ENCODE assay signal across 18 cellular contexts in genomic region chr19:43725468-43725867, GRCh38. TPM values are rescaled to one million over a fixed set of nuclear protein-coding genes. Genes with fewer than 3 reads are reported as not detected.
A peak's percentile ranks its signal among the peaks of the same experiment; 100 is the strongest.
DNase-seq lines count a peak whose midpoint lies in the region; ATAC-seq and TF ChIP-seq lines count a peak whose summit lies in the region.
"Had no signal": no experiment of that assay in that cellular context is flagged by ENCODE, and none has a peak within 500 bp of the region (broad histone marks: within the 10 kb centered on the region; RNA-seq: fewer than 3 reads in every experiment).

No MANE protein-coding gene starts in this region.

- no peaks in the 10 kb centered on the region for H3K27me3 Mint-ChIP-seq in activated CD4-positive, alpha-beta T cell treated with anti-CD3 and anti-CD28 coated beads for 36 hours
- H3K27me3 Mint-ChIP-seq in mesothelial cell of epicardium (ENCODE audit: low read depth): no peaks in the 10 kb centered on the region

- POLR2A ChIA-PET in activated CD4-positive, alpha-beta T cell treated with anti-CD3 and anti-CD28 coated beads for 36 hours (lab: Charles Lee): interaction anchor here (0.5 kb wide), 1 partner anchor 197 kb away, joined by 3 read pairs; no protein-coding TSS in a partner anchor

- no peak overlapping the region for H3K4me3 Mint-ChIP-seq in activated CD4-positive, alpha-beta T cell treated with anti-CD3 and anti-CD28 coated beads for 36 hours
- H3K4me3 Mint-ChIP-seq in mesothelial cell of epicardium: no peak overlapping the region

- ATAC-seq in GM18861 (IDR thresholded peaks at IDR 0.05; ENCODE audit: unreplicated experiment): peak; percentile 45
- ATAC-seq in activated CD4-positive, alpha-beta T cell treated with anti-CD3 and anti-CD28 coated beads for 36 hours: no peak
- no peak for ATAC-seq in activated CD4-positive, CD25-positive, alpha-beta regulatory T cell treated with anti-CD3 and anti-CD28 coated beads, Interleukin-2, amount 50 U/mL, for 24 hours

- H3K9me3 ChIP-seq in BLaER1: no peaks in the 10 kb centered on the region
- H3K9me3 ChIP-seq: suprapubic skin had no signal

- H3K4me1 Mint-ChIP-seq in activated CD4-positive, alpha-beta T cell treated with anti-CD3 and anti-CD28 coated beads for 36 hours: peaks cover 8% of the 10 kb centered on the region
- no peaks in the 10 kb centered on the region for H3K4me1 Mint-ChIP-seq in mesothelial cell of epicardium

- CTCF ChIA-PET in activated CD4-positive, alpha-beta T cell treated with anti-CD3 and anti-CD28 coated beads for 36 hours (lab: Charles Lee): interaction anchor here (0.7 to 1.2 kb wide), 5 partner anchors 10 to 314 kb away, joined by 3 read pairs; no protein-coding TSS in a partner anchor

- H3K27ac ChIP-seq in BLaER1: 0 out of 2 replicates have a peak overlapping the region, but pooled peaks have one; percentile 7
- H3K27ac ChIP-seq: PC-9, suprapubic skin had no signal

- no peaks in the 10 kb centered on the region for H4K20me1 ChIP-seq in BLaER1

- peaks cover 13% of the 10 kb centered on the region for H3K4me1 ChIP-seq in BLaER1
- H3K4me1 ChIP-seq: suprapubic skin had no signal

- no peak overlapping the region for H3K9ac ChIP-seq in BLaER1

- H3K27ac Mint-ChIP-seq in activated CD4-positive, alpha-beta T cell treated with anti-CD3 and anti-CD28 coated beads for 36 hours: no peak overlapping the region
- H3K27ac Mint-ChIP-seq in mesothelial cell of epicardium: no peak overlapping the region

- no peaks in the 10 kb centered on the region for H3K9me3 Mint-ChIP-seq in activated CD4-positive, alpha-beta T cell treated with anti-CD3 and anti-CD28 coated beads for 36 hours (ENCODE audit: low read depth)
- no peaks in the 10 kb centered on the region for H3K9me3 Mint-ChIP-seq in mesothelial cell of epicardium

- no peak overlapping the region for H3K4me3 ChIP-seq in BLaER1
- H3K4me3 ChIP-seq in fibroblast of pulmonary artery (replicated peaks; ENCODE audit: low read depth, low read length): no peak overlapping the region
- H3K4me3 ChIP-seq: PC-9, suprapubic skin had no signal

- intact Hi-C loops in activated CD4-positive, alpha-beta T cell treated with anti-CD3 and anti-CD28 coated beads for 36 hours (cut with DNase I, micrococcal nuclease): no loop called here

- no peak overlapping the region; the same call in 1 of the 2 replicates for H3K4me2 ChIP-seq in BLaER1
- H3K4me2 ChIP-seq: PC-9 had no signal

- peaks cover 20% of the 10 kb centered on the region for H3K36me3 Mint-ChIP-seq in activated CD4-positive, alpha-beta T cell treated with anti-CD3 and anti-CD28 coated beads for 36 hours (ENCODE audit: low read depth)
- peaks cover 13% of the 10 kb centered on the region for H3K36me3 Mint-ChIP-seq in mesothelial cell of epicardium

- peaks cover 34% of the 10 kb centered on the region for H3K36me3 ChIP-seq in BLaER1

- H3K27me3 ChIP-seq in BLaER1: no peaks in the 10 kb centered on the region
- H3K27me3 ChIP-seq: suprapubic skin had no signal

- TF ChIP-seq CTCF in fibroblast of pulmonary artery (IDR thresholded peaks at IDR 0.05; ENCODE audit: low read length, missing control alignments): no peak
- TF ChIP-seq CTCF in mesothelial cell of epicardium (IDR thresholded peaks at IDR 0.05; ENCODE audit: unreplicated experiment): no peak

- DNase-seq in NOMO-1 treated with DMSO at 0.1 percent for 48 hours (lab: John Stamatoyannopoulos, UW; ENCODE audit: unreplicated experiment) (peak; percentile 75), fibroblast of pulmonary artery (ENCODE audit: low read depth) (peak; percentile 13), mesothelial cell of epicardium (ENCODE audit: low spot score in 2 of 2, unreplicated experiment in 2 of 2) (no peak), hepatic stellate cell (ENCODE audit: low spot score) (no peak)
- no peak for DNase-seq in activated CD4-positive, alpha-beta T cell treated with anti-CD3 and anti-CD28 coated beads for 36 hours
- DNase-seq: activated CD4-positive, alpha-beta T cell treated with anti-CD3 and anti-CD28 coated beads, Interleukin-2, amount 50 U/mL, for 48 hours; anterior cingulate cortex; IMR-90; mesenchymal stem cell; NCI-H1417; NCI-H345; PC-9 had no signal

RNA-seq across cellular contexts. Expression of gene IRGC, which starts 9.6 kb away (rescaled TPM):
- total RNA-seq in activated CD4-positive, alpha-beta T cell treated with anti-CD3 and anti-CD28 coated beads for 36 hours: not detected
- not detected in 3 replicates for total RNA-seq in mesothelial cell of epicardium
- total RNA-seq: IMR-90; omental fat pad; PC-9; suprapubic skin; T-helper 2 cell treated with Interferon-gamma antibody and Interleukin-4, amounts not matched to agents 100 ng/mL and 5 ng/mL, for 36 hours had no signal

RNA-seq across cellular contexts. Expression of gene SMG9, which starts 29.3 kb away (rescaled TPM):
- 10 to 100 TPM; 64.4 to 65.2 TPM for total RNA-seq in activated CD4-positive, alpha-beta T cell treated with anti-CD3 and anti-CD28 coated beads for 36 hours
- total RNA-seq in mesothelial cell of epicardium: 65.8 to 75.7 TPM (median 73.2 TPM) in 3 replicates

RNA-seq across cellular contexts. Expression of gene KCNN4, which starts 55.3 kb away (rescaled TPM):
- total RNA-seq in activated CD4-positive, alpha-beta T cell treated with anti-CD3 and anti-CD28 coated beads for 36 hours: 100 to 1,000 TPM; 103 to 110 TPM
- total RNA-seq in mesothelial cell of epicardium: 5.4 to 6.4 TPM (median 6.1 TPM) in 3 replicates

RNA-seq across cellular contexts. Expression of gene PLAUR, which starts 55.5 kb away (rescaled TPM):
- total RNA-seq in activated CD4-positive, alpha-beta T cell treated with anti-CD3 and anti-CD28 coated beads for 36 hours: 10 to 100 TPM; 15.6 to 17.7 TPM
- 18.5 to 22.7 TPM (median 22.2 TPM) in 3 replicates for total RNA-seq in mesothelial cell of epicardium

Comparison
In these comparisons a context has a peak if more than half of its experiments do, and no peak if none do; other contexts are left out.
1. DNase-seq: peak in NOMO-1 treated with DMSO at 0.1 percent for 48 hours (single experiment) and fibroblast of pulmonary artery (single experiment); none in activated CD4-positive, alpha-beta T cell treated with anti-CD3 and anti-CD28 coated beads for 36 hours (single experiment), mesothelial cell of epicardium (0 of 2) and hepatic stellate cell (single experiment).
2. RNA of gene KCNN4, which starts 55.3 kb away (total RNA-seq): 103 to 110 TPM in activated CD4-positive, alpha-beta T cell treated with anti-CD3 and anti-CD28 coated beads for 36 hours; 5.4 to 6.4 TPM in mesothelial cell of epicardium; every median in the first group is over 10 times any median in the second.